ENCODE assay signal across 8 cellular contexts in the genomic region with DNA sequence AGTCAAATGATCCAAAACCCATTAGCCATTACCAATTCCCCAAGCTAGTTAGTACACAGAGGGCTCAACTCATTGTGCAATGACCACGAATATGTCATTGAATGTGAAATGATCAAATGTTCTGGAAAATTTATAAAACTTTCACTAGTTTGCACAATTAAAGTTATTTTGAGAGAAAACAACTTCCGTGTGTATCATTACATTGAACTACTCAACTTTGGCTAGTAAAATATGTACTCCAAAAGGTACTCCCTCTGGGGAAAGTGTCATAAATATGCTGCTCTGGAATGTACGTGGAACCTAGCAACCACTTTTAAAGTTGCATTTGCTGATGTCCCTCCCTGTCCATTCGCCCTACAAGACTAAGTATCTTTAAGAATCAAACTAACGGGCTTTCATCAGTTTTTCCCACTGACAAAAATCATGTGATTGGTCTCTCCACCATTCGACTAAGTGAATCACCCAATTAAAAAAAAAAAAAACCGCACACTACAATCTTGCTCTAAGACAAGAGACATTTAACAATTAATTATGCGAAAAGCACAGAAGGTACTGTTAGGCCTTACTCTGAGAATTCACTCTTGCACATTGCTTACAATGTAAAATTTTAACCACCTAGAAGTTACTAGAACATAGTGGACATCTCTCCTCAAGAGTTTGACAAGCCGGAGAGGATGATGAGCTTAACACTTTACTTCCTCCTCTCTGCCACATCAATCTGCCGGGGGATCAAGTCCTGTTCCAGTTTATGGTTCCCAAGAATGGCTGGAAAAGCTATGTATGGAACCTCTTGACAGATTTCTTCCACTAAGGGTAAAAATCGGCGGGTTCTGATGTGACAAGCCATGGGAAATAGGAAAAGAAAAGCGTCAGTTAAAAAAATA.
A peak's percentile ranks its signal among the peaks of the same experiment; 100 is the strongest.
DNase-seq lines count a peak whose midpoint lies in the region; ATAC-seq and TF ChIP-seq lines count a peak whose summit lies in the region.

No MANE protein-coding gene starts in this region.

- intact Hi-C loops in tibial artery (cut with DNase I; ENCODE audit: low total_unique reads) = loop anchor here (10.0 kb wide), 1 partner anchor 121 kb away; the partner anchor contains the start of gene H3-3A

- H3K36me3 ChIP-seq in ACC112 (ENCODE audit: insufficient read depth, low read length) (peaks cover 7% of the 10 kb centered on the region; the same call in 1 of the 2 replicates), HEK293 (ENCODE audit: control insufficient read depth in 2 of 2, insufficient read depth in 1 of 2, low read length in 2 of 2) (peaks cover 11 to 29% of the 10 kb centered on the region in 2 experiments; a peak in 2 of 3 replicates), adipocyte (ENCODE audit: control insufficient read depth, insufficient read depth, low read length, severe bottlenecking) (peaks cover 10% of the 10 kb centered on the region), tibial artery (peaks cover 0 to 4% (median 4%) of the 10 kb centered on the region in 3 donors)

- peak; percentile 65 for DNase-seq in adipocyte (ENCODE audit: low read depth)
- peak; percentile 24 for DNase-seq in left kidney (ENCODE audit: low read depth, low spot score)
- DNase-seq in tibial artery = no peak
- no peak for DNase-seq in activated CD4-positive, alpha-beta T cell treated with anti-CD3 and anti-CD28 coated beads for 4 hours
- no peak for DNase-seq in globus pallidus (ENCODE audit: low spot score)

- H3K9me3 ChIP-seq in HEK293 (ENCODE audit: control insufficient read depth, insufficient read depth, low read depth, low read length) (no peaks in the 10 kb centered on the region), adipocyte (ENCODE audit: control insufficient read depth, low read length) (no peaks in the 10 kb centered on the region), tibial artery (no peaks in the 10 kb centered on the region)

- CTCF ChIA-PET in HEK293 (lab: Yijun Ruan, JAX) = interaction anchor here (0.7 to 5.6 kb wide), 11 partner anchors 12 to 223 kb away, joined by 3 to 78 read pairs (median 5); no protein-coding TSS in a partner anchor

- H3K9ac ChIP-seq in adipocyte (ENCODE audit: low read length) = peak overlapping the region; percentile 97

- no peaks in the 10 kb centered on the region for H3K27me3 ChIP-seq in ACC112 (ENCODE audit: insufficient read depth, low read length)
- no peaks in the 10 kb centered on the region for H3K27me3 ChIP-seq in adipocyte (replicated peaks; ENCODE audit: control insufficient read depth, insufficient read depth, low read length)
- no peaks in the 10 kb centered on the region for H3K27me3 ChIP-seq in tibial artery

- peaks cover 63% of the 10 kb centered on the region for H3K79me2 ChIP-seq in ACC112 (ENCODE audit: control insufficient read depth, insufficient read depth, low read length, unreplicated experiment)

- no peak for ATAC-seq in GM18861 (IDR thresholded peaks at IDR 0.05; ENCODE audit: unreplicated experiment)

- H3K4me1 ChIP-seq in ACC112 (ENCODE audit: control insufficient read depth, insufficient read depth, low read length, unreplicated experiment) (peaks cover 26% of the 10 kb centered on the region), HEK293 (ENCODE audit: control insufficient read depth, insufficient read depth, low read length) (peaks cover 13% of the 10 kb centered on the region), adipocyte (ENCODE audit: control insufficient read depth, insufficient read depth, low read length) (peaks cover 37% of the 10 kb centered on the region), tibial artery (peaks cover 0 to 59% (median 30%) of the 10 kb centered on the region in 4 donors)

- POLR2A ChIA-PET in HEK293 (lab: Yijun Ruan, JAX) = interaction anchor here (0.6 to 2.1 kb wide), 10 partner anchors 9 to 438 kb away, joined by 3 to 7 read pairs (median 4); partner anchors contain the start of genes H3-3A and LIN9

- H2AFZ ChIP-seq in ACC112 (ENCODE audit: low read length, unreplicated experiment) = no peak overlapping the region

- H3K27ac ChIP-seq in ACC112 (ENCODE audit: low read depth, low read length) = peak overlapping the region; percentile 85
- H3K27ac ChIP-seq in HEK293 (ENCODE audit: extremely low read depth, low read depth, low read length) = peak overlapping the region; percentile 93; the same call in 1 of the 2 replicates
- peak overlapping the region; percentile 93 to 95 for H3K27ac ChIP-seq in tibial artery

- no peak for TF ChIP-seq CTCF in HEK293 (tag by site-specific recombination; IDR thresholded peaks at IDR 0.05)
- no peak for TF ChIP-seq CTCF in tibial artery (IDR thresholded peaks at IDR 0.05)

- H3K4me3 ChIP-seq in ACC112 (ENCODE audit: low read depth, low read length) (peak overlapping the region; percentile 96), HEK293 (ENCODE audit: low read depth, low read length) (peak overlapping the region; percentile 74), adipocyte (ENCODE audit: low read length) (peak overlapping the region; percentile 97), tibial artery (peak overlapping the region; percentile 90 to 91)

TF ChIP-seq in HEK293, 187 proteins besides CTCF, POLR2A, EP300 and RAD21 (continues in another document):
- TF ChIP-seq YY1 (tag by site-specific recombination; IDR thresholded peaks at IDR 0.05) (no peak), ZNF768 (tag by site-specific recombination; IDR thresholded peaks at IDR 0.05) (no peak), ZNF677 (tag by site-specific recombination; IDR thresholded peaks at IDR 0.05) (no peak), ZNF521 (tag by site-specific recombination; IDR thresholded peaks at IDR 0.05) (no peak), ZNF513 (tag by site-specific recombination; IDR thresholded peaks at IDR 0.05) (peak; percentile 86), ZBTB26 (tag by site-specific recombination; optimal IDR thresholded peaks at IDR 0.05) (no peak), ZNF2 (tag by site-specific recombination; IDR thresholded peaks at IDR 0.05) (no peak), ZNF629 (tag by site-specific recombination; IDR thresholded peaks at IDR 0.05) (0 out of 2 replicates have a peak, but pooled peaks have one; percentile 1), ZEB2 (tag by site-specific recombination; IDR thresholded peaks at IDR 0.05) (no peak)
- TF ChIP-seq, protein P1, sequence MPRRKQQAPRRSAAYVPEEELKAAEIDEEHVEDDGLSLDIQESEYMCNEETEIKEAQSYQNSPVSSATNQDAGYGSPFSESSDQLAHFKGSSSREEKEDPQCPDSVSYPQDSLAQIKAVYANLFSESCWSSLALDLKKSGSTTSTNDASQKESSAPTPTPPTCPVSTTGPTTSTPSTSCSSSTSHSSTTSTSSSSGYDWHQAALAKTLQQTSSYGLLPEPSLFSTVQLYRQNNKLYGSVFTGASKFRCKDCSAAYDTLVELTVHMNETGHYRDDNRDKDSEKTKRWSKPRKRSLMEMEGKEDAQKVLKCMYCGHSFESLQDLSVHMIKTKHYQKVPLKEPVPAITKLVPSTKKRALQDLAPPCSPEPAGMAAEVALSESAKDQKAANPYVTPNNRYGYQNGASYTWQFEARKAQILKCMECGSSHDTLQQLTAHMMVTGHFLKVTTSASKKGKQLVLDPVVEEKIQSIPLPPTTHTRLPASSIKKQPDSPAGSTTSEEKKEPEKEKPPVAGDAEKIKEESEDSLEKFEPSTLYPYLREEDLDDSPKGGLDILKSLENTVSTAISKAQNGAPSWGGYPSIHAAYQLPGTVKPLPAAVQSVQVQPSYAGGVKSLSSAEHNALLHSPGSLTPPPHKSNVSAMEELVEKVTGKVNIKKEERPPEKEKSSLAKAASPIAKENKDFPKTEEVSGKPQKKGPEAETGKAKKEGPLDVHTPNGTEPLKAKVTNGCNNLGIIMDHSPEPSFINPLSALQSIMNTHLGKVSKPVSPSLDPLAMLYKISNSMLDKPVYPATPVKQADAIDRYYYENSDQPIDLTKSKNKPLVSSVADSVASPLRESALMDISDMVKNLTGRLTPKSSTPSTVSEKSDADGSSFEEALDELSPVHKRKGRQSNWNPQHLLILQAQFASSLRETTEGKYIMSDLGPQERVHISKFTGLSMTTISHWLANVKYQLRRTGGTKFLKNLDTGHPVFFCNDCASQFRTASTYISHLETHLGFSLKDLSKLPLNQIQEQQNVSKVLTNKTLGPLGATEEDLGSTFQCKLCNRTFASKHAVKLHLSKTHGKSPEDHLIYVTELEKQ (tag by site-specific recombination; IDR thresholded peaks at IDR 0.05; ENCODE audit: borderline replicate concordance) = 0 out of 2 replicates have a peak, but pooled peaks have one; percentile 13

Comparison
In these comparisons a context has a peak if more than half of its experiments do, and no peak if none do; other contexts are left out.
1. DNase-seq: peak in adipocyte (single experiment) and left kidney (single experiment); none in tibial artery (0 of 2), activated CD4-positive, alpha-beta T cell treated with anti-CD3 and anti-CD28 coated beads for 4 hours (0 of 2) and globus pallidus (single experiment).
2. Peak in every context shown above with its lines, with median percentiles within 50 percentile points of each other: H3K27ac ChIP-seq and H3K4me3 ChIP-seq.